Comparison of ENCODE assay signal across 8 cellular contexts in the genomic region with DNA sequence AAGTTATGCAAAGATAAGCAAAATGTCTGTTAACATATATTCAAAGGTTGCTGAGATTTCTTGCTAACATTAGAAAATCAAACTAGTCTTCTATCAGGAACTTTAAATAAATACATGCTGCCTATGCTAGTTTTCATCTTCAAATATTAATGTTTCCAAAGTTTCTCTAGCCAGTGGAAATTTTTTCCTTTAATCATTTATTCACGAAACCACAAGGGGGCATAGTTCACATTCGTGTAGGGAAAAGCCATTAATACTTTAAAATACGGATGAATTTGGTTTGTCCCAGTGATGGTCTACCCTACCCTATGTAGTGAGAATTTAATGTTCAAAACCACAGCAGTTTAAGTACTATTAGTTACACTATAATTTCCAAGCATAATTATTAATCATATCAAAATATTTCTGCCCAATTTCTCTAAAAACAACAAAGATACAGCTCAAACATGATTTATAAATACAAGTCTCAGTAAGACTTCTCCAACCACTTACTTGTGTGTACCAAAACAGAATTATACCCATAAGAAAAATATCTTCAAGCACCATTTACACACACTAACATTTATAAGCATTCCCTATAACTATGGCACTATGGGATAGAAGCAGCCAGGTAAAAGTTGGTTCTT. TPM values are rescaled to one million over a fixed set of nuclear protein-coding genes. Genes with fewer than 3 reads are reported as not detected.
A peak's percentile ranks its signal among the peaks of the same experiment; 100 is the strongest.
DNase-seq lines count a peak whose midpoint lies in the region; FAIRE-seq lines count a peak whose summit lies in the region.

No MANE protein-coding gene starts in this region.

- H3K9me2 ChIP-seq in Karpas-422 (replicated peaks; ENCODE audit: insufficient read depth, low read length) = no peaks in the 10 kb centered on the region

- H3K9me3 ChIP-seq in Karpas-422 (ENCODE audit: low read length) = no peaks in the 10 kb centered on the region

- H3K4me3 ChIP-seq in Karpas-422 (ENCODE audit: low read length) = no peak overlapping the region

- peak; percentile 29 for DNase-seq in NCI-H2227 (lab: John Stamatoyannopoulos, UW; ENCODE audit: unreplicated experiment)
- no peak for DNase-seq in NCI-H2227 treated with DMSO at 0.1 percent for 48 hours (lab: John Stamatoyannopoulos, UW)
- peak; percentile 13 for DNase-seq in NCI-H460 (ENCODE audit: extremely low read depth, low read depth)
- DNase-seq in putamen (ENCODE audit: low spot score) = peak; percentile 42
- DNase-seq in GOT3 (lab: John Stamatoyannopoulos, UW) = no peak
- DNase-seq in Karpas-422 = no peak
- no peak for DNase-seq in activated CD4-positive, alpha-beta memory T cell treated with anti-CD3 and anti-CD28 coated beads, Interleukin-2, amount 10 ng/mL, durations not matched to agents 7 days and 5 days

- no peak overlapping the region for H3K9ac ChIP-seq in Karpas-422 (ENCODE audit: low read length)

- no peak overlapping the region for H2AFZ ChIP-seq in Karpas-422 (ENCODE audit: low read length)

- no peak overlapping the region for H3K27ac Mint-ChIP-seq in activated CD4-positive, alpha-beta memory T cell treated with anti-CD3 and anti-CD28 coated beads, Interleukin-2, amount 10 ng/mL, durations not matched to agents 7 days and 5 days

- no peak overlapping the region for H3K27ac ChIP-seq in Karpas-422 (ENCODE audit: low read length)

- H3K4me1 Mint-ChIP-seq in activated CD4-positive, alpha-beta memory T cell treated with anti-CD3 and anti-CD28 coated beads, Interleukin-2, amount 10 ng/mL, durations not matched to agents 7 days and 5 days = no peaks in the 10 kb centered on the region

- FAIRE-seq in endometrium (lab: Jason Lieb, UNC) = peak; percentile 76

- H3K4me1 ChIP-seq in Karpas-422 (ENCODE audit: low read length) = peaks cover 32% of the 10 kb centered on the region

- peaks cover 10% of the 10 kb centered on the region for H3K36me3 Mint-ChIP-seq in activated CD4-positive, alpha-beta memory T cell treated with anti-CD3 and anti-CD28 coated beads, Interleukin-2, amount 10 ng/mL, durations not matched to agents 7 days and 5 days (ENCODE audit: low read depth)

- peaks cover 38% of the 10 kb centered on the region for H3K36me3 ChIP-seq in Karpas-422 (ENCODE audit: insufficient read depth, low read length)

- H4K20me1 ChIP-seq in Karpas-422 (ENCODE audit: insufficient read depth, low read depth, low read length) = no peaks in the 10 kb centered on the region

- peaks cover 55% of the 10 kb centered on the region for H3K79me2 ChIP-seq in Karpas-422 (ENCODE audit: low read length)

- POLR2A ChIA-PET in activated CD4-positive, alpha-beta memory T cell treated with anti-CD3 and anti-CD28 coated beads, Interleukin-2, amount 10 ng/mL, durations not matched to agents 7 days and 5 days (lab: Charles Lee) = no interaction called here

- H3K9me3 Mint-ChIP-seq in activated CD4-positive, alpha-beta memory T cell treated with anti-CD3 and anti-CD28 coated beads, Interleukin-2, amount 10 ng/mL, durations not matched to agents 7 days and 5 days = no peaks in the 10 kb centered on the region

- no peaks in the 10 kb centered on the region for H3K27me3 ChIP-seq in Karpas-422 (ENCODE audit: low read length)

- no peak overlapping the region for H3K4me3 Mint-ChIP-seq in activated CD4-positive, alpha-beta memory T cell treated with anti-CD3 and anti-CD28 coated beads, Interleukin-2, amount 10 ng/mL, durations not matched to agents 7 days and 5 days

- H3K4me2 ChIP-seq in Karpas-422 (ENCODE audit: low read depth, low read length, poor library complexity, severe bottlenecking) = no peak overlapping the region

- H3K27me3 Mint-ChIP-seq in activated CD4-positive, alpha-beta memory T cell treated with anti-CD3 and anti-CD28 coated beads, Interleukin-2, amount 10 ng/mL, durations not matched to agents 7 days and 5 days = no peaks in the 10 kb centered on the region

- CTCF ChIA-PET in activated CD4-positive, alpha-beta memory T cell treated with anti-CD3 and anti-CD28 coated beads, Interleukin-2, amount 10 ng/mL, durations not matched to agents 7 days and 5 days (lab: Charles Lee) = interaction anchor here (1.4 to 1.9 kb wide), 2 partner anchors 18 to 489 kb away, joined by 3 to 9 read pairs; no protein-coding TSS in a partner anchor

RNA-seq across cellular contexts. Expression of gene NUFIP1, which starts 16.2 kb away (rescaled TPM):
- total RNA-seq in NCI-H460 (2014; rRNA removed; shearing (Covaris generic)) = 5.1 and 6.6 TPM in 2 replicates
- 4.5 and 5.2 TPM in 2 replicates for polyA plus RNA-seq in NCI-H460 (2014; cell fraction: nucleus; rRNA removed)
- 3.8 and 7.3 TPM in 2 replicates for total RNA-seq in Karpas-422 (2014; rRNA removed; shearing (Covaris generic); ENCODE audit: low replicate concordance)
- total RNA-seq in activated CD4-positive, alpha-beta memory T cell treated with anti-CD3 and anti-CD28 coated beads, Interleukin-2, amount 10 ng/mL, durations not matched to agents 7 days and 5 days = 1 to 10 TPM; 4.0 to 4.3 TPM

RNA-seq across cellular contexts. Expression of gene GPALPP1, which starts 16.3 kb away (rescaled TPM):
- total RNA-seq in NCI-H460 (2014; rRNA removed; shearing (Covaris generic)) = 25.0 and 25.6 TPM in 2 replicates
- polyA plus RNA-seq in NCI-H460 (2014; cell fraction: nucleus; rRNA removed) = 21.3 and 32.7 TPM in 2 replicates
- total RNA-seq in Karpas-422 (2014; rRNA removed; shearing (Covaris generic); ENCODE audit: low replicate concordance) = 23.8 and 36.2 TPM in 2 replicates
- 10 to 100 TPM; 25.0 to 27.1 TPM for total RNA-seq in activated CD4-positive, alpha-beta memory T cell treated with anti-CD3 and anti-CD28 coated beads, Interleukin-2, amount 10 ng/mL, durations not matched to agents 7 days and 5 days

Comparison
In these comparisons a context has a peak if more than half of its experiments do, and no peak if none do; other contexts are left out.
1. DNase-seq: peak in NCI-H2227 (single experiment), NCI-H460 (single experiment) and putamen (single experiment); none in NCI-H2227 treated with DMSO at 0.1 percent for 48 hours (single experiment), GOT3 (single experiment), Karpas-422 (single experiment) and activated CD4-positive, alpha-beta memory T cell treated with anti-CD3 and anti-CD28 coated beads, Interleukin-2, amount 10 ng/mL, durations not matched to agents 7 days and 5 days (single experiment).